Comparison of ENCODE assay signal across 8 cellular contexts in genomic region chr1:156601122-156601830, GRCh38. TPM values are rescaled to one million over a fixed set of nuclear protein-coding genes. Genes with fewer than 3 reads are reported as not detected.
DNase-seq lines count a peak whose midpoint lies in the region; TF ChIP-seq lines count a peak whose summit lies in the region.

Gene GPATCH4, minus strand, starts transcription at chr1:156601479.

- H3K27me3 ChIP-seq in Peyer's patch (no peaks in the 10 kb centered on the region), esophagus squamous epithelium (no peaks in the 10 kb centered on the region)

- CTCF ChIA-PET in AG04449 (lab: Yijun Ruan, JAX): interaction anchor here (0.6 to 6.4 kb wide), 13 partner anchors 9 to 215 kb away, joined by 3 to 51 read pairs (median 3); partner anchors contain the start of gene NAXE

- TF ChIP-seq POLR2A in GM18951 (IDR thresholded peaks at IDR 0.05; ENCODE audit: extremely low read depth, insufficient read depth, insufficient read length) (peak; percentile 76), Peyer's patch (IDR thresholded peaks at IDR 0.05) (peak in 1 of 2 donors; percentile 22), esophagus squamous epithelium (IDR thresholded peaks at IDR 0.05) (no peak)

- TF ChIP-seq CTCF in AG04449 (IDR thresholded peaks at IDR 0.05; ENCODE audit: insufficient read depth, low read length, missing control alignments) (no peak), Peyer's patch (IDR thresholded peaks at IDR 0.05) (no peak), esophagus squamous epithelium (IDR thresholded peaks at IDR 0.05) (no peak)

- 0 to 1% methylated on average over 23 to 35 of the region's 35 CpGs for WGBS in esophagus squamous epithelium, 2 donors

- intact Hi-C loops in esophagus squamous epithelium (cut with DNase I): loop anchor here (5.0 kb wide), 1 partner anchor 144 kb away; no protein-coding TSS in a partner anchor

- DNase-seq in AG04449 (ENCODE audit: low read depth, low spot score) (peak; percentile 53), KG1 (lab: John Stamatoyannopoulos, UW) (peak; percentile 78), Peyer's patch (peak; percentile 77 to 89 (median 79)), esophagus squamous epithelium (lab: John Stamatoyannopoulos, UW) (no peak), myocyte (ENCODE audit: low read depth) (peak; percentile 90)
- peak; percentile 85 to 87 for DNase-seq in activated T-cell treated with anti-CD3 and anti-CD28 coated beads, Interleukin-2, amount 50 U/mL, for 48 hours
- DNase-seq in stimulated activated CD8-positive, alpha-beta memory T cell treated with anti-CD3 and anti-CD28 coated beads, Interleukin-7, amount 100 ng/mL, for 4 hours (ENCODE audit: low read depth in 2 of 2): peak; percentile 72 to 76

- in situ Hi-C loops in GM18951 (cut with MboI; ENCODE audit: low sequenced_read_pairs, unreplicated experiment): no loop called here

- H3K9me3 ChIP-seq in Peyer's patch (no peaks in the 10 kb centered on the region), esophagus squamous epithelium (no peaks in the 10 kb centered on the region)

- POLR2A ChIA-PET in AG04449 (lab: Yijun Ruan, JAX): interaction anchor here (1.1 to 1.2 kb wide), 2 partner anchors 10 kb away, joined by 4 to 6 read pairs; partner anchors contain the start of gene NAXE

- peaks cover 0 to 19% (median 2%) of the 10 kb centered on the region in 4 donors for H3K4me1 ChIP-seq in Peyer's patch
- peaks cover 17 to 31% (median 25%) of the 10 kb centered on the region in 3 donors for H3K4me1 ChIP-seq in esophagus squamous epithelium

- H3K27ac ChIP-seq in Peyer's patch (peak within 1 kb of the TSS; percentile 55 to 86 (median 74)), esophagus squamous epithelium (peak within 1 kb of the TSS; percentile 71 to 87 (median 84))

- H3K36me3 ChIP-seq in Peyer's patch: peaks cover 0 to 21% (median 0%) of the 10 kb centered on the region in 3 donors
- H3K36me3 ChIP-seq in esophagus squamous epithelium: peaks cover 0 to 34% (median 4%) of the 10 kb centered on the region in 3 donors

- peak within 1 kb of the TSS; percentile 89 for H3K4me3 ChIP-seq in AG04449 (ENCODE audit: low read depth, low read length)
- peak within 1 kb of the TSS; percentile 49 to 92 (median 72) for H3K4me3 ChIP-seq in Peyer's patch
- H3K4me3 ChIP-seq in esophagus squamous epithelium: peak within 1 kb of the TSS; percentile 55 to 80 (median 68)

RNA-seq across cellular contexts. Expression of gene GPATCH4, which starts in this region (rescaled TPM):
- total RNA-seq in Peyer's patch: 10 to 100 TPM in 2 of 4 donors, 1 to 10 TPM in 2; 6.3 to 38.0 (median 11.3) TPM
- 10 to 100 TPM; 14.0 to 41.8 (median 25.0) TPM for total RNA-seq in esophagus squamous epithelium
- total RNA-seq in myocyte: 23.4 and 29.6 TPM in 2 replicates
- 26.1 TPM for polyA plus RNA-seq in myocyte (2012)
